2 cellular contexts compared by ENCODE assay signal in genomic region chr12:49612210-49612609, GRCh38.
A peak's percentile ranks its signal among the peaks of the same experiment; 100 is the strongest.
TF ChIP-seq lines count a peak whose summit lies in the region.

No MANE protein-coding gene starts in this region.

TF ChIP-seq in HepG2, 621 proteins besides CTCF, POLR2A, EP300 and RAD21:
- TF ChIP-seq ZNF549 (CRISPR knock-in tag; IDR thresholded peaks at IDR 0.05): no peak
- TF ChIP-seq ZNF362 (CRISPR knock-in tag; IDR thresholded peaks at IDR 0.05; ENCODE audit: borderline replicate concordance): peak; percentile 14; the same call in 1 of the 2 replicates
- no peak for TF ChIP-seq SOX6 (IDR thresholded peaks at IDR 0.05)
- peak; percentile 22; the same call in 1 of the 2 replicates for TF ChIP-seq SOX6 (CRISPR knock-in tag; IDR thresholded peaks at IDR 0.05)
- TF ChIP-seq SP1 (IDR thresholded peaks at IDR 0.05): no peak
- TF ChIP-seq SP1 (CRISPR knock-in tag; IDR thresholded peaks at IDR 0.05): no peak
- no peak for TF ChIP-seq SOX13 (IDR thresholded peaks at IDR 0.05)
- peak in 1 of 2 experiments; percentile 41; a peak in 1 of 4 replicates for TF ChIP-seq SOX13 (CRISPR knock-in tag; conservative IDR thresholded peaks at IDR 0.05 in 1 of 2, IDR thresholded peaks at IDR 0.05 in 1 of 2)

TF ChIP-seq in liver, 16 proteins besides CTCF, POLR2A, EP300 and RAD21:
- TF ChIP-seq NR2F2 (IDR thresholded peaks at IDR 0.05) (no peak), HNF4A (conservative IDR thresholded peaks at IDR 0.05) (peak; percentile 28 to 35)
